ENCODE assay signal across 34 cellular contexts in genomic region chr4:171746418-171746817, GRCh38.
"Had no signal": no experiment of that assay in that cellular context is flagged by ENCODE, and none has a peak within 500 bp of the region (broad histone marks: within the 10 kb centered on the region; RNA-seq: fewer than 3 reads in every experiment).

No MANE protein-coding gene starts in this region.

- DNase-seq: Karpas-422, Kasumi-1, MG63, MM.1S, MV-4-11, NCI-H1048, NCI-H1092, NCI-H1092 treated with DMSO at 0.1 percent for 48 hours, NCI-H1105, NCI-H1105 treated with DMSO at 0.1 percent for 48 hours, NCI-H1417, NCI-H1417 treated with DMSO at 0.1 percent for 48 hours, NCI-H1436, NCI-H1436 treated with DMSO at 0.1 percent for 48 hours, NCI-H146, NCI-H1694, NCI-H1694 treated with DMSO at 0.1 percent for 48 hours, NCI-H187, NCI-H187 treated with DMSO at 0.1 percent for 48 hours, NCI-H1930, NCI-H2029, NCI-H2029 treated with DMSO at 0.1 percent for 48 hours, NCI-H2081, NCI-H2081 treated with DMSO at 0.1 percent for 48 hours, NCI-H2107, NCI-H2171, NCI-H2171 treated with DMSO at 0.1 percent for 48 hours, NCI-H2227 treated with DMSO at 0.1 percent for 48 hours, NCI-H226, NCI-H345, NCI-H446, NCI-H446 treated with DMSO at 0.1 percent for 48 hours, NCI-H510A, NCI-H510A treated with DMSO at 0.1 percent for 48 hours had no signal

- H3K27me3 ChIP-seq: MG63 had no signal

- H3K36me3 ChIP-seq: MG63 had no signal

- H3K9me3 ChIP-seq: MG63 had no signal

- H3K4me3 ChIP-seq: MG63 had no signal
